Comparison of ENCODE assay signal across 1 cellular context in the genomic region with DNA sequence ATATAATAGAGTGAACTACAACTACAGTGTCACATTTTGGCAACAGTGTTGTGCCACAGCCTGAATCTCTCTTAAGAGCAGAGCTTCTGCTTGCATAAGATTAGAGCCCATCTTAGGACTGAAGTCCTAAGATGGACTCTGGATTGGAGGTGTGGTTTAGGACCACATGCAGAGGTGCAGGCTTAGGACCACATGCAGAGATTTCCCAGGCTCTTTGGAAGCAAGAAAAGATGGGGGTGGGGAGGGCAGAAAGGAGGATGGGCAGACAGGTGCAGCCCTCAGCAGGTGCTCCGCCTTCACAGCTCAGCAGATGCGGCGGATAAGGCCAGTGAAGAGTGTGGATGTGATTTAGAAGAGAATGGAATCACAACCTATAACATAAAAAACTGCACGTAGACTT.
A peak's percentile ranks its signal among the peaks of the same experiment; 100 is the strongest.
TF ChIP-seq lines count a peak whose summit lies in the region.

No MANE protein-coding gene starts in this region.

TF ChIP-seq in H1, 55 proteins besides CTCF, POLR2A, EP300 and RAD21 (continued from another document):
- TF ChIP-seq POU5F1 (IDR thresholded peaks at IDR 0.05; ENCODE audit: low read depth, low read length) (no peak), RXRA (IDR thresholded peaks at IDR 0.05; ENCODE audit: insufficient read depth, low read depth, low read length) (no peak), CREB1 (IDR thresholded peaks at IDR 0.05) (no peak), CHD1 (IDR thresholded peaks at IDR 0.05; ENCODE audit: low read depth, low read length) (no peak), ASH2L (IDR thresholded peaks at IDR 0.05; ENCODE audit: low read length) (peak; percentile 17), CBX5 (IDR thresholded peaks at IDR 0.05; ENCODE audit: low read depth, low read length) (no peak), SP1 (IDR thresholded peaks at IDR 0.05; ENCODE audit: low read depth, low read length) (0 out of 2 replicates have a peak, but pooled peaks have one; percentile 33), TBP (IDR thresholded peaks at IDR 0.05; ENCODE audit: low read depth, low read length) (no peak), TAF1 (IDR thresholded peaks at IDR 0.05; ENCODE audit: low read depth, low read length) (no peak), KDM4A (IDR thresholded peaks at IDR 0.05; ENCODE audit: low read depth, low read length, severe bottlenecking) (no peak), GTF2F1 (IDR thresholded peaks at IDR 0.05; ENCODE audit: borderline replicate concordance, low read depth, low read length) (no peak), TCF12 (IDR thresholded peaks at IDR 0.05; ENCODE audit: low read depth, low read length) (peak; percentile 95), SP4 (IDR thresholded peaks at IDR 0.05; ENCODE audit: low read length) (no peak), TEAD4 (IDR thresholded peaks at IDR 0.05; ENCODE audit: low read depth, low read length) (0 out of 2 replicates have a peak, but pooled peaks have one; percentile 25), YY1 (IDR thresholded peaks at IDR 0.05; ENCODE audit: low read depth, low read length) (peak; percentile 89), CTBP2 (IDR thresholded peaks at IDR 0.05; ENCODE audit: borderline replicate concordance, insufficient read depth, insufficient read length, low read length) (peak; percentile 43), FOSL1 (IDR thresholded peaks at IDR 0.05; ENCODE audit: insufficient read depth, low read depth, low read length) (no peak)
TF ChIP-seq in H1: peak in this region for 8.
